Comparison of ENCODE assay signal across 28 cellular contexts in the genomic region with DNA sequence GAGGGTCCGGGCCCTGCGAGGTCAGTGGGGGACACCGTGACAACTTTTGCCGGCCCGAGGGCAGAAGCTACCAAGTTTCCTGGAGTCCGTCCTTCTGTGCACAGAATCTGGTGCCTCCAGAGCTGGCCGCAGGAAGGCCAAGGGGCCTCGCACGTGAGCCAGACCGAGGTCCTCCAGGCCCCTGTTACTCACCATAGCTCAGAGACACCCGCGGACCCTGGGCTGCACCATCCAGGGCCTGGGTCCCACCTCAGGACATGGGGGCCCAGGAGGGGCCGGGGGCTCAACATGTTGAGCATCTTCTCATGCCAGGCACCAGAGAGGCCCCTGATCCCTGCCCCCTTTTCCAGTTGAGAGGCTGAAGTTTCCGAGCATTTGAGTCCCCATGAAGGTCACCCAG.
DNase-seq lines count a peak whose midpoint lies in the region; ATAC-seq lines count a peak whose summit lies in the region.
"Had no signal": no experiment of that assay in that cellular context is flagged by ENCODE, and none has a peak within 500 bp of the region (broad histone marks: within the 10 kb centered on the region; RNA-seq: fewer than 3 reads in every experiment).

No MANE protein-coding gene starts in this region.

- H2BK5ac ChIP-seq in neuronal stem cell (ENCODE audit: low read length), result peak overlapping the region; percentile 78

- H3K79me1 ChIP-seq in neuronal stem cell (ENCODE audit: low read depth, low read length), result peaks cover 2% of the 10 kb centered on the region

- peak overlapping the region; percentile 19 for H2AK5ac ChIP-seq in neuronal stem cell (ENCODE audit: low read depth, low read length)

- peaks cover 0 to 4% of the 10 kb centered on the region in 2 donors for H3K4me1 ChIP-seq in neuronal stem cell (ENCODE audit: control insufficient read depth in 2 of 2, insufficient read depth in 1 of 2, low read depth in 1 of 2, low read length in 2 of 2)
- H3K4me1 ChIP-seq: A549, BE2C, BLaER1, Caco-2 had no signal

- intact Hi-C loops in Right ventricle myocardium inferior (cut with DNase I) (no loop called here), cardiac septum (cut with DNase I) (no loop called here)

- H2BK12ac ChIP-seq in neuronal stem cell (ENCODE audit: low read length), result no peak overlapping the region

- no peak overlapping the region for H2AFZ ChIP-seq in neuronal stem cell (ENCODE audit: low read length)

- H3K9me3 ChIP-seq in neuronal stem cell (replicated peaks in 1 of 2; ENCODE audit: control insufficient read depth in 2 of 2, insufficient read depth in 1 of 2, low read depth in 1 of 2, low read length in 2 of 2), result no peaks in the 10 kb centered on the region
- H3K9me3 ChIP-seq: A549; BE2C; BLaER1; BLaER1 treated with 17β-estradiol and CSF1 and Interleukin-3, amounts not matched to agents 10 nM and 100 nM; Caco-2 had no signal

- peak overlapping the region; percentile 3 for H3K18ac ChIP-seq in neuronal stem cell (ENCODE audit: low read length)

- no peak overlapping the region for H3K9ac ChIP-seq in neuronal stem cell (ENCODE audit: low read depth, low read length, poor library complexity)
- H3K9ac ChIP-seq: BLaER1; BLaER1 treated with 17β-estradiol and CSF1 and Interleukin-3, amounts not matched to agents 10 nM and 100 nM had no signal

- no peaks in the 10 kb centered on the region for H3K36me3 ChIP-seq in neuronal stem cell (replicated peaks in 1 of 2; ENCODE audit: control insufficient read depth in 2 of 2, insufficient read depth in 2 of 2, low read length in 2 of 2)
- H3K36me3 ChIP-seq: BE2C; BLaER1; BLaER1 treated with 17β-estradiol and CSF1 and Interleukin-3, amounts not matched to agents 10 nM and 100 nM had no signal

- H2BK15ac ChIP-seq in neuronal stem cell (ENCODE audit: low read length), result peak overlapping the region; percentile 45

- H3K14ac ChIP-seq in neuronal stem cell (ENCODE audit: low read length), result no peak overlapping the region

- no peak overlapping the region for H2BK120ac ChIP-seq in neuronal stem cell (ENCODE audit: low read depth, low read length)

- H4K91ac ChIP-seq in neuronal stem cell (ENCODE audit: low read depth, low read length, poor library complexity), result no peak overlapping the region

- peak; percentile 60 for DNase-seq in Right ventricle myocardium inferior (ENCODE audit: missing footprints)
- no peak for DNase-seq in cardiac septum (ENCODE audit: low spot score)
- no peak for DNase-seq in neuronal stem cell (ENCODE audit: low spot score)
- DNase-seq in NCI-H510A treated with DMSO at 0.1 percent for 48 hours (lab: John Stamatoyannopoulos, UW), result no peak
- DNase-seq: 8988T; ACHN; AML-193; BE2C; C1 segment of cervical spinal cord; Caco-2; Calu3; CD4-positive, alpha-beta T cell; CD4-positive, CD25-positive, alpha-beta regulatory T cell; CD8-positive, alpha-beta memory T cell; CD8-positive, alpha-beta T cell; COR-L47; DMS 273 treated with DMSO at 0.1 percent for 48 hours; DMS153; DMS53; DMS79; DMS79 treated with DMSO at 0.1 percent for 48 hours; DND-41; EL had no signal

- peaks cover 0 to 22% (median 0%) of the 10 kb centered on the region in 3 experiments for H3K27me3 ChIP-seq in neuronal stem cell (ENCODE audit: control insufficient read depth in 3 of 3, insufficient read depth in 3 of 3, low read depth in 1 of 3, low read length in 3 of 3)
- H3K27me3 ChIP-seq: BE2C; BLaER1; BLaER1 treated with 17β-estradiol and CSF1 and Interleukin-3, amounts not matched to agents 10 nM and 100 nM had no signal

- H3K23ac ChIP-seq in neuronal stem cell (ENCODE audit: low read depth, low read length, poor library complexity), result no peak overlapping the region

- H3K27ac ChIP-seq in neuronal stem cell (replicated peaks; ENCODE audit: low read length), result no peak overlapping the region
- H3K27ac ChIP-seq: 22Rv1; A549; BLaER1; BLaER1 treated with 17β-estradiol and CSF1 and Interleukin-3, amounts not matched to agents 10 nM and 100 nM; C4-2B had no signal

- H4K8ac ChIP-seq in neuronal stem cell (ENCODE audit: low read depth, low read length), result no peak overlapping the region

- no peak overlapping the region for H3K4me2 ChIP-seq in neuronal stem cell (ENCODE audit: insufficient read depth, low read length, poor library complexity, severe bottlenecking)
- H3K4me2 ChIP-seq: A549; BLaER1; BLaER1 treated with 17β-estradiol and CSF1 and Interleukin-3, amounts not matched to agents 10 nM and 100 nM had no signal

- no peak overlapping the region for H3K4ac ChIP-seq in neuronal stem cell (ENCODE audit: low read length)

- no CpG with 5 or more reads among the region's 14 CpGs for WGBS in neuronal stem cell (ENCODE audit: extremely low coverage in 2 of 2, insufficient read length in 2 of 2, insufficient replicate concordance in 1 of 2), 2 donors

- no peak overlapping the region for H3K4me3 ChIP-seq in neuronal stem cell (ENCODE audit: low read length in 2 of 2)
- H3K4me3 ChIP-seq: A549; BLaER1; BLaER1 treated with 17β-estradiol and CSF1 and Interleukin-3, amounts not matched to agents 10 nM and 100 nM had no signal

- ATAC-seq in Right ventricle myocardium inferior, result no peak
- ATAC-seq: A549; CD8-positive, alpha-beta T cell had no signal
